ENCODE assay signal across 1 cellular context in the genomic region with DNA sequence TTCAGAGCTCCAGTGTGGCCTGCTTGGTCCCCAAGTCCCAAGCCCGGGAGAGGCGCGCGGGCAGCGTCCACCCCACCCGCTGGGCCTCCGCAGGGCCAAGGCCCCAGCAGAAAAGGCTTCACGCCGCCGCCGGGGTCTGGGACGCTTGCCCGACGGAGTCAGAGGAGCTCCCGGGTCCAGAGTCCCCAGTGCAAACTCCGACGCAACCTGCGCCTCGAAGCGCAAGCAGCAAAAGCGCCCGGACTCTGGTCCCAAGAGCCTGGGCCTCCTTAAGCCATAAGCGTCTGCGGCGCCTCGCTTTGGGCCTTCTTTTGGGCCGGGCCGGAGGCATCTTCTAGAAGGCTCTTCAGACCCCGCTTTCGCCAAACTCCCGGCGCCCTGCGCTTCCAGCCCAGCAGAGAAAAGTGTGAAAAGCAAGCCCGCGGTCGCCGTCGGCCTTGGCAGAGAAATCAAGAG.
TF ChIP-seq lines count a peak whose summit lies in the region.

No MANE protein-coding gene starts in this region.

TF ChIP-seq in K562, 482 proteins besides CTCF, POLR2A, EP300 and RAD21 (continues in another document):
- TF ChIP-seq, protein P1, sequence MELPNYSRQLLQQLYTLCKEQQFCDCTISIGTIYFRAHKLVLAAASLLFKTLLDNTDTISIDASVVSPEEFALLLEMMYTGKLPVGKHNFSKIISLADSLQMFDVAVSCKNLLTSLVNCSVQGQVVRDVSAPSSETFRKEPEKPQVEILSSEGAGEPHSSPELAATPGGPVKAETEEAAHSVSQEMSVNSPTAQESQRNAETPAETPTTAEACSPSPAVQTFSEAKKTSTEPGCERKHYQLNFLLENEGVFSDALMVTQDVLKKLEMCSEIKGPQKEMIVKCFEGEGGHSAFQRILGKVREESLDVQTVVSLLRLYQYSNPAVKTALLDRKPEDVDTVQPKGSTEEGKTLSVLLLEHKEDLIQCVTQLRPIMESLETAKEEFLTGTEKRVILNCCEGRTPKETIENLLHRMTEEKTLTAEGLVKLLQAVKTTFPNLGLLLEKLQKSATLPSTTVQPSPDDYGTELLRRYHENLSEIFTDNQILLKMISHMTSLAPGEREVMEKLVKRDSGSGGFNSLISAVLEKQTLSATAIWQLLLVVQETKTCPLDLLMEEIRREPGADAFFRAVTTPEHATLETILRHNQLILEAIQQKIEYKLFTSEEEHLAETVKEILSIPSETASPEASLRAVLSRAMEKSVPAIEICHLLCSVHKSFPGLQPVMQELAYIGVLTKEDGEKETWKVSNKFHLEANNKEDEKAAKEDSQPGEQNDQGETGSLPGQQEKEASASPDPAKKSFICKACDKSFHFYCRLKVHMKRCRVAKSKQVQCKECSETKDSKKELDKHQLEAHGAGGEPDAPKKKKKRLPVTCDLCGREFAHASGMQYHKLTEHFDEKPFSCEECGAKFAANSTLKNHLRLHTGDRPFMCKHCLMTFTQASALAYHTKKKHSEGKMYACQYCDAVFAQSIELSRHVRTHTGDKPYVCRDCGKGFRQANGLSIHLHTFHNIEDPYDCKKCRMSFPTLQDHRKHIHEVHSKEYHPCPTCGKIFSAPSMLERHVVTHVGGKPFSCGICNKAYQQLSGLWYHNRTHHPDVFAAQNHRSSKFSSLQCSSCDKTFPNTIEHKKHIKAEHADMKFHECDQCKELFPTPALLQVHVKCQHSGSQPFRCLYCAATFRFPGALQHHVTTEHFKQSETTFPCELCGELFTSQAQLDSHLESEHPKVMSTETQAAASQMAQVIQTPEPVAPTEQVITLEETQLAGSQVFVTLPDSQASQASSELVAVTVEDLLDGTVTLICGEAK (IDR thresholded peaks at IDR 0.05) = no peak
- TF ChIP-seq, protein P1 (CRISPR knock-in tag; IDR thresholded peaks at IDR 0.05) = no peak
- TF ChIP-seq GTF2A2 (tag; IDR thresholded peaks at IDR 0.05) (no peak), ZNF239 (CRISPR knock-in tag; IDR thresholded peaks at IDR 0.05) (no peak), FOXM1 (IDR thresholded peaks at IDR 0.05; ENCODE audit: low read depth) (no peak), FOXM1 (CRISPR knock-in tag; IDR thresholded peaks at IDR 0.05; ENCODE audit: low read depth) (no peak), POLR2AphosphoS2 (IDR thresholded peaks at IDR 0.05; ENCODE audit: low read length) (no peak), SNIP1 (IDR thresholded peaks at IDR 0.05; ENCODE audit: low read depth) (no peak), ZNF589 (CRISPR knock-in tag; IDR thresholded peaks at IDR 0.05; ENCODE audit: low read depth) (peak; percentile 34; the same call in 1 of the 2 replicates), U2AF1 (optimal IDR thresholded peaks at IDR 0.05; ENCODE audit: low read depth, low read length) (no peak), RBM14 (IDR thresholded peaks at IDR 0.05; ENCODE audit: borderline replicate concordance, insufficient read depth, low read depth, low read length) (0 out of 2 replicates have a peak, but pooled peaks have one; percentile 59), SMARCB1 (IDR thresholded peaks at IDR 0.05; ENCODE audit: insufficient read length, low read depth) (no peak), SIN3B (IDR thresholded peaks at IDR 0.05; ENCODE audit: low read depth) (0 out of 2 replicates have a peak, but pooled peaks have one; percentile 0), ETV5 (CRISPR knock-in tag; IDR thresholded peaks at IDR 0.05; ENCODE audit: low read depth) (no peak), ZSCAN32 (CRISPR knock-in tag; IDR thresholded peaks at IDR 0.05) (no peak), MXI1 (IDR thresholded peaks at IDR 0.05; ENCODE audit: low read depth, low read length) (no peak), NCOA4 (IDR thresholded peaks at IDR 0.05; ENCODE audit: partially characterized antibody) (no peak), CHD1 (IDR thresholded peaks at IDR 0.05; ENCODE audit: low read length) (peak; percentile 63), ATF1 (CRISPR knock-in tag; IDR thresholded peaks at IDR 0.05) (peak; percentile 4; the same call in 1 of the 2 replicates), ATF1 (tag; IDR thresholded peaks at IDR 0.05) (no peak), ZNF133 (CRISPR knock-in tag; IDR thresholded peaks at IDR 0.05) (no peak), ZNF12 (CRISPR knock-in tag; IDR thresholded peaks at IDR 0.05) (0 out of 2 replicates have a peak, but pooled peaks have one; percentile 6), ZBTB1 (CRISPR knock-in tag; IDR thresholded peaks at IDR 0.05; ENCODE audit: borderline replicate concordance, low read depth) (0 out of 2 replicates have a peak, but pooled peaks have one; percentile 4), ZNF232 (CRISPR knock-in tag; IDR thresholded peaks at IDR 0.05) (peak; percentile 58; the same call in 1 of the 2 replicates), MIER1 (IDR thresholded peaks at IDR 0.05; ENCODE audit: low read depth) (no peak), CBFA2T3 (IDR thresholded peaks at IDR 0.05) (no peak), SRSF9 (IDR thresholded peaks at IDR 0.05; ENCODE audit: borderline replicate concordance, low read depth, low read length) (no peak)
- TF ChIP-seq, protein P2, sequence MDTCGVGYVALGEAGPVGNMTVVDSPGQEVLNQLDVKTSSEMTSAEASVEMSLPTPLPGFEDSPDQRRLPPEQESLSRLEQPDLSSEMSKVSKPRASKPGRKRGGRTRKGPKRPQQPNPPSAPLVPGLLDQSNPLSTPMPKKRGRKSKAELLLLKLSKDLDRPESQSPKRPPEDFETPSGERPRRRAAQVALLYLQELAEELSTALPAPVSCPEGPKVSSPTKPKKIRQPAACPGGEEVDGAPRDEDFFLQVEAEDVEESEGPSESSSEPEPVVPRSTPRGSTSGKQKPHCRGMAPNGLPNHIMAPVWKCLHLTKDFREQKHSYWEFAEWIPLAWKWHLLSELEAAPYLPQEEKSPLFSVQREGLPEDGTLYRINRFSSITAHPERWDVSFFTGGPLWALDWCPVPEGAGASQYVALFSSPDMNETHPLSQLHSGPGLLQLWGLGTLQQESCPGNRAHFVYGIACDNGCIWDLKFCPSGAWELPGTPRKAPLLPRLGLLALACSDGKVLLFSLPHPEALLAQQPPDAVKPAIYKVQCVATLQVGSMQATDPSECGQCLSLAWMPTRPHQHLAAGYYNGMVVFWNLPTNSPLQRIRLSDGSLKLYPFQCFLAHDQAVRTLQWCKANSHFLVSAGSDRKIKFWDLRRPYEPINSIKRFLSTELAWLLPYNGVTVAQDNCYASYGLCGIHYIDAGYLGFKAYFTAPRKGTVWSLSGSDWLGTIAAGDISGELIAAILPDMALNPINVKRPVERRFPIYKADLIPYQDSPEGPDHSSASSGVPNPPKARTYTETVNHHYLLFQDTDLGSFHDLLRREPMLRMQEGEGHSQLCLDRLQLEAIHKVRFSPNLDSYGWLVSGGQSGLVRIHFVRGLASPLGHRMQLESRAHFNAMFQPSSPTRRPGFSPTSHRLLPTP (IDR thresholded peaks at IDR 0.05; ENCODE audit: borderline replicate concordance, extremely low read depth, insufficient read length) = no peak
- TF ChIP-seq, protein P3, sequence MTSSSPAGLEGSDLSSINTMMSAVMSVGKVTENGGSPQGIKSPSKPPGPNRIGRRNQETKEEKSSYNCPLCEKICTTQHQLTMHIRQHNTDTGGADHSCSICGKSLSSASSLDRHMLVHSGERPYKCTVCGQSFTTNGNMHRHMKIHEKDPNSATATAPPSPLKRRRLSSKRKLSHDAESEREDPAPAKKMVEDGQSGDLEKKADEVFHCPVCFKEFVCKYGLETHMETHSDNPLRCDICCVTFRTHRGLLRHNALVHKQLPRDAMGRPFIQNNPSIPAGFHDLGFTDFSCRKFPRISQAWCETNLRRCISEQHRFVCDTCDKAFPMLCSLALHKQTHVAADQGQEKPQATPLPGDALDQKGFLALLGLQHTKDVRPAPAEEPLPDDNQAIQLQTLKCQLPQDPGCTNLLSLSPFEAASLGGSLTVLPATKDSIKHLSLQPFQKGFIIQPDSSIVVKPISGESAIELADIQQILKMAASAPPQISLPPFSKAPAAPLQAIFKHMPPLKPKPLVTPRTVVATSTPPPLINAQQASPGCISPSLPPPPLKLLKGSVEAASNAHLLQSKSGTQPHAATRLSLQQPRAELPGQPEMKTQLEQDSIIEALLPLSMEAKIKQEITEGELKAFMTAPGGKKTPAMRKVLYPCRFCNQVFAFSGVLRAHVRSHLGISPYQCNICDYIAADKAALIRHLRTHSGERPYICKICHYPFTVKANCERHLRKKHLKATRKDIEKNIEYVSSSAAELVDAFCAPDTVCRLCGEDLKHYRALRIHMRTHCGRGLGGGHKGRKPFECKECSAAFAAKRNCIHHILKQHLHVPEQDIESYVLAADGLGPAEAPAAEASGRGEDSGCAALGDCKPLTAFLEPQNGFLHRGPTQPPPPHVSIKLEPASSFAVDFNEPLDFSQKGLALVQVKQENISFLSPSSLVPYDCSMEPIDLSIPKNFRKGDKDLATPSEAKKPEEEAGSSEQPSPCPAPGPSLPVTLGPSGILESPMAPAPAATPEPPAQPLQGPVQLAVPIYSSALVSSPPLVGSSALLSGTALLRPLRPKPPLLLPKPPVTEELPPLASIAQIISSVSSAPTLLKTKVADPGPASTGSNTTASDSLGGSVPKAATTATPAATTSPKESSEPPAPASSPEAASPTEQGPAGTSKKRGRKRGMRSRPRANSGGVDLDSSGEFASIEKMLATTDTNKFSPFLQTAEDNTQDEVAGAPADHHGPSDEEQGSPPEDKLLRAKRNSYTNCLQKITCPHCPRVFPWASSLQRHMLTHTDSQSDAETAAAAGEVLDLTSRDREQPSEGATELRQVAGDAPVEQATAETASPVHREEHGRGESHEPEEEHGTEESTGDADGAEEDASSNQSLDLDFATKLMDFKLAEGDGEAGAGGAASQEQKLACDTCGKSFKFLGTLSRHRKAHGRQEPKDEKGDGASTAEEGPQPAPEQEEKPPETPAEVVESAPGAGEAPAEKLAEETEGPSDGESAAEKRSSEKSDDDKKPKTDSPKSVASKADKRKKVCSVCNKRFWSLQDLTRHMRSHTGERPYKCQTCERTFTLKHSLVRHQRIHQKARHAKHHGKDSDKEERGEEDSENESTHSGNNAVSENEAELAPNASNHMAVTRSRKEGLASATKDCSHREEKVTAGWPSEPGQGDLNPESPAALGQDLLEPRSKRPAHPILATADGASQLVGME (CRISPR knock-in tag; IDR thresholded peaks at IDR 0.05) = 0 out of 2 replicates have a peak, but pooled peaks have one; percentile 30
